ENCODE assay signal across 8 cellular contexts in genomic region chr3:12662593-12663310, GRCh38. TPM values are rescaled to one million over a fixed set of nuclear protein-coding genes. Genes with fewer than 3 reads are reported as not detected.
A peak's percentile ranks its signal among the peaks of the same experiment; 100 is the strongest.
DNase-seq lines count a peak whose midpoint lies in the region; ATAC-seq and TF ChIP-seq lines count a peak whose summit lies in the region.

No MANE protein-coding gene starts in this region.

- peak overlapping the region; percentile 97 for H3K27ac Mint-ChIP-seq in dendritic cell treated with granulocyte-macrophage colony-stimulating factor and Interleukin-4, amounts not matched to agents 40 ng/mL and 50 ng/mL, for 4 days

- H3K9ac ChIP-seq in DND-41 (ENCODE audit: low read depth, low read length) = peak overlapping the region; percentile 97

- peak; percentile 53 for ATAC-seq in DND-41 (ENCODE audit: insufficient read depth, low read depth)
- ATAC-seq in lung (ENCODE audit: insufficient read depth, low FRiP score) = no peak
- ATAC-seq in GM21529 (IDR thresholded peaks at IDR 0.05; ENCODE audit: unreplicated experiment) = no peak

- peak overlapping the region; percentile 92 for H3K4me2 ChIP-seq in DND-41 (ENCODE audit: insufficient read depth, low read length)

- no peaks in the 10 kb centered on the region; the same call in 1 of the 2 replicates for H3K36me3 ChIP-seq in DND-41 (ENCODE audit: insufficient read depth, low read length)
- H3K36me3 ChIP-seq in KOPT-K1 (ENCODE audit: insufficient read depth, low read length) = no peaks in the 10 kb centered on the region
- peaks cover 0 to 2% of the 10 kb centered on the region in 2 donors for H3K36me3 ChIP-seq in lung (ENCODE audit: control insufficient read depth in 2 of 2, insufficient read depth in 2 of 2, low read length in 2 of 2)

- peaks cover 39% of the 10 kb centered on the region for H4K20me1 ChIP-seq in DND-41 (ENCODE audit: insufficient read depth, low read length)

- intact Hi-C loops in dendritic cell treated with granulocyte-macrophage colony-stimulating factor and Interleukin-4, amounts not matched to agents 40 ng/mL and 50 ng/mL, for 4 days (cut with micrococcal nuclease) = no loop called here

- peaks cover 45% of the 10 kb centered on the region for H3K4me1 ChIP-seq in DND-41 (ENCODE audit: insufficient read depth, low read length)
- H3K4me1 ChIP-seq in lung (ENCODE audit: control insufficient read depth in 2 of 2, insufficient read depth in 2 of 2, low read length in 2 of 2) = peaks cover 3 to 12% of the 10 kb centered on the region in 2 donors

- H3K9me3 ChIP-seq in DND-41 (ENCODE audit: insufficient read depth, low read length, severe bottlenecking) (no peaks in the 10 kb centered on the region), KOPT-K1 (ENCODE audit: insufficient read depth, low read length, poor library complexity, severe bottlenecking) (no peaks in the 10 kb centered on the region), lung (ENCODE audit: control insufficient read depth in 2 of 2, insufficient read depth in 1 of 2, low read length in 1 of 2) (no peaks in the 10 kb centered on the region)

- TF ChIP-seq CTCF in DND-41 (IDR thresholded peaks at IDR 0.05; ENCODE audit: borderline replicate concordance, extremely low read depth, low read length, poor library complexity, severe bottlenecking) (no peak), lung (IDR thresholded peaks at IDR 0.05; ENCODE audit: control extremely low read depth, extremely low read depth) (no peak), GM13977 (IDR thresholded peaks at IDR 0.05; ENCODE audit: extremely low read depth, insufficient read depth, missing control alignments) (no peak)

- H3K27me3 Mint-ChIP-seq in dendritic cell treated with granulocyte-macrophage colony-stimulating factor and Interleukin-4, amounts not matched to agents 40 ng/mL and 50 ng/mL, for 4 days = no peaks in the 10 kb centered on the region

- H3K27me3 ChIP-seq in DND-41 (ENCODE audit: insufficient read depth, low read length, poor library complexity) = no peaks in the 10 kb centered on the region
- H3K27me3 ChIP-seq in lung (ENCODE audit: control insufficient read depth, insufficient read depth) = no peaks in the 10 kb centered on the region

- H3K4me3 ChIP-seq in DND-41 (ENCODE audit: low read depth in 1 of 2, low read length in 2 of 2) (peak overlapping the region; percentile 65 to 75), lung (peak overlapping the region; percentile 96)

- peaks cover 45% of the 10 kb centered on the region for H3K4me1 Mint-ChIP-seq in dendritic cell treated with granulocyte-macrophage colony-stimulating factor and Interleukin-4, amounts not matched to agents 40 ng/mL and 50 ng/mL, for 4 days (ENCODE audit: low read depth)

- peaks cover 62% of the 10 kb centered on the region for H3K79me2 ChIP-seq in DND-41 (ENCODE audit: insufficient read depth, low read length)

- DNase-seq in DND-41 (peak; percentile 48), lung (ENCODE audit: low spot score) (no peak), GM13977 (ENCODE audit: low spot score) (no peak)
- DNase-seq in activated CD4-positive, alpha-beta T cell treated with anti-CD3 and anti-CD28 coated beads for 1 hour = peak; percentile 9
- peak; percentile 4 to 15 (median 8) for DNase-seq in stimulated activated CD4-positive, alpha-beta T cell treated with anti-CD3 and anti-CD28 coated beads, TNF-alpha, amount 100 ng/mL, for 4 hours (ENCODE audit: low read depth in 3 of 3)

- peak overlapping the region; percentile 95 for H3K27ac ChIP-seq in DND-41 (ENCODE audit: low read length)
- peak overlapping the region; percentile 97 for H3K27ac ChIP-seq in KOPT-K1 (ENCODE audit: low read depth, low read length, poor library complexity, severe bottlenecking)
- H3K27ac ChIP-seq in lung (ENCODE audit: low read depth in 1 of 2, low read length in 1 of 2) = peak overlapping the region; percentile 97 to 98

- peak overlapping the region; percentile 83 for H3K4me3 Mint-ChIP-seq in dendritic cell treated with granulocyte-macrophage colony-stimulating factor and Interleukin-4, amounts not matched to agents 40 ng/mL and 50 ng/mL, for 4 days

- peak overlapping the region; percentile 91 for H2AFZ ChIP-seq in DND-41 (ENCODE audit: low read depth, low read length)

- WGBS in lung, 2 donors = 0 to 1% methylated on average over 23 of the region's 23 CpGs

- in situ Hi-C loops in GM13977 (cut with MboI; ENCODE audit: low pct_unique_long_range_greater_than_20kb, low sequenced_read_pairs, unreplicated experiment) = no loop called here

- peaks cover 23% of the 10 kb centered on the region for H3K36me3 Mint-ChIP-seq in dendritic cell treated with granulocyte-macrophage colony-stimulating factor and Interleukin-4, amounts not matched to agents 40 ng/mL and 50 ng/mL, for 4 days (ENCODE audit: low read depth)

- H3K9me3 Mint-ChIP-seq in dendritic cell treated with granulocyte-macrophage colony-stimulating factor and Interleukin-4, amounts not matched to agents 40 ng/mL and 50 ng/mL, for 4 days = no peaks in the 10 kb centered on the region

RNA-seq across cellular contexts. Expression of gene RAF1, which starts 1.2 kb away (rescaled TPM):
- 100 to 1,000 TPM in 1 of 2 donors, 10 to 100 TPM in 1; 86.7 to 182 TPM for total RNA-seq in lung
- polyA plus RNA-seq in lung = 10 to 100 TPM; 41.4 to 74.2 TPM

Comparison
In these comparisons a context has a peak if more than half of its experiments do, and no peak if none do; other contexts are left out.
1. DNase-seq: peak in DND-41 (single experiment), activated CD4-positive, alpha-beta T cell treated with anti-CD3 and anti-CD28 coated beads for 1 hour (single experiment) and stimulated activated CD4-positive, alpha-beta T cell treated with anti-CD3 and anti-CD28 coated beads, TNF-alpha, amount 100 ng/mL, for 4 hours (3 of 3); none in lung (single experiment) and GM13977 (single experiment).
2. Peak in every context shown above with its lines, with median percentiles within 50 percentile points of each other: H3K27ac ChIP-seq.